9 cellular contexts compared by ENCODE assay signal in the genomic region with DNA sequence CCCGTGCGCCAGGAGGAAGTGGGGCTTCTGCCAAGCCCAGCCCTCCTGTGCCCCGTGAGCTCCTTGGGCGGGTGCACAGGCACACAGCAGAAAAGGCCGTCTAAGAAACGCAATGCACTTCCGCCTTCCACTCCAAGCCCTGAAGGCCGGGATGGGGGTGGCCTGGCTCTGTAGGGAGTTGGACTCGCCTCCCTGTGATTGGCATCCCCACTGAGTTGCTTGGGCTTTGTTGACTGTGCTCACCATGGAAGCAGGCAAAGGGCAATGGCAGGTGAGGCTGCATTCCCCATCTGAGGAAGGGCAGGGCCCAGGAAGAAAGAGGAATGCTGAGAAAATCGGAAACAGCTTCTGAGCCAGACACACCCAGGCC.
DNase-seq lines count a peak whose midpoint lies in the region; ATAC-seq and TF ChIP-seq lines count a peak whose summit lies in the region.
"Had no signal": no experiment of that assay in that cellular context is flagged by ENCODE, and none has a peak within 500 bp of the region (broad histone marks: within the 10 kb centered on the region; RNA-seq: fewer than 3 reads in every experiment).

No MANE protein-coding gene starts in this region.

- H3K4me2 ChIP-seq in OCI-LY1 (ENCODE audit: low read length) = peak overlapping the region; percentile 38; the same call in 1 of the 2 replicates

- H3K36me3 ChIP-seq in OCI-LY1 (ENCODE audit: insufficient read depth, low read length) (no peaks in the 10 kb centered on the region), thyroid gland (no peaks in the 10 kb centered on the region)

- no peaks in the 10 kb centered on the region for H3K9me3 Mint-ChIP-seq in stimulated activated naive CD8-positive, alpha-beta T cell treated with anti-CD3 and anti-CD28 coated beads, Interleukin-15, amount 100 ng/mL, for 72 hours
- H3K9me3 Mint-ChIP-seq: nephron had no signal

- TF ChIP-seq CTCF in OCI-LY1 (IDR thresholded peaks at IDR 0.05; ENCODE audit: low read length) (no peak), thyroid gland (IDR thresholded peaks at IDR 0.05) (no peak)

- no peaks in the 10 kb centered on the region for H3K27me3 ChIP-seq in OCI-LY1 (ENCODE audit: insufficient read depth, low read length)
- H3K27me3 ChIP-seq in thyroid gland = no peaks in the 10 kb centered on the region

- H3K79me2 ChIP-seq in OCI-LY1 (ENCODE audit: insufficient read depth, low read length) = no peaks in the 10 kb centered on the region

- DNase-seq in NCI-H128 (lab: John Stamatoyannopoulos, UW; ENCODE audit: unreplicated experiment) = peak; percentile 79
- peak; percentile 49 for DNase-seq in iPS-NIHi11 (ENCODE audit: low spot score)
- DNase-seq in thyroid gland = peak; percentile 92 to 93
- no peak for DNase-seq in stimulated activated naive CD8-positive, alpha-beta T cell treated with anti-CD3 and anti-CD28 coated beads, Interleukin-15, amount 100 ng/mL, for 72 hours
- DNase-seq: activated effector memory CD4-positive, alpha-beta T cell treated with Interleukin-2 at 50 U/mL for 16 hours had no signal

- no peak overlapping the region for H3K4me3 ChIP-seq in OCI-LY1 (ENCODE audit: low read depth, low read length, poor library complexity, severe bottlenecking)
- peak overlapping the region in 1 of 3 donors; percentile 12 for H3K4me3 ChIP-seq in thyroid gland (replicated peaks in 1 of 3)

- peak in 1 of 2 donors; percentile 61 for TF ChIP-seq POLR2A in thyroid gland (IDR thresholded peaks at IDR 0.05)

- H3K4me1 ChIP-seq in OCI-LY1 (ENCODE audit: insufficient read depth, low read length, severe bottlenecking) (peaks cover 10% of the 10 kb centered on the region), thyroid gland (peaks cover 14 to 24% of the 10 kb centered on the region in 2 donors)

- H2AFZ ChIP-seq in OCI-LY1 (ENCODE audit: low read length) = no peak overlapping the region

- H3K9me3 ChIP-seq in OCI-LY1 (ENCODE audit: low read length) = no peaks in the 10 kb centered on the region
- H3K9me3 ChIP-seq in thyroid gland = no peaks in the 10 kb centered on the region

- no peaks in the 10 kb centered on the region for H3F3A ChIP-seq in OCI-LY1 (ENCODE audit: insufficient read depth, low read length)

- H3K27me3 Mint-ChIP-seq in stimulated activated naive CD8-positive, alpha-beta T cell treated with anti-CD3 and anti-CD28 coated beads, Interleukin-15, amount 100 ng/mL, for 72 hours = no peaks in the 10 kb centered on the region

- no peaks in the 10 kb centered on the region for H4K20me1 ChIP-seq in OCI-LY1 (ENCODE audit: insufficient read depth, low read length)

- H3K27ac ChIP-seq in OCI-LY1 (ENCODE audit: low read depth, low read length, poor library complexity, severe bottlenecking) (no peak overlapping the region), thyroid gland (peak overlapping the region; percentile 91 to 96 (median 94))

- ATAC-seq in GM19328 (IDR thresholded peaks at IDR 0.05; ENCODE audit: unreplicated experiment) (no peak), GM18502 (IDR thresholded peaks at IDR 0.05; ENCODE audit: poor library complexity, unreplicated experiment) (no peak)
- ATAC-seq in stimulated activated naive CD8-positive, alpha-beta T cell treated with anti-CD3 and anti-CD28 coated beads, Interleukin-15, amount 100 ng/mL, for 72 hours = no peak

- WGBS in thyroid gland, 2 donors = 17 to 29% methylated on average over 2 to 8 of the region's 10 CpGs

- intact Hi-C loops in thyroid gland (cut with DNase I) = no loop called here

- H3K4me3 Mint-ChIP-seq in stimulated activated naive CD8-positive, alpha-beta T cell treated with anti-CD3 and anti-CD28 coated beads, Interleukin-15, amount 100 ng/mL, for 72 hours = no peak overlapping the region
- H3K4me3 Mint-ChIP-seq: nephron had no signal

- peaks cover 5% of the 10 kb centered on the region for H3K4me1 Mint-ChIP-seq in stimulated activated naive CD8-positive, alpha-beta T cell treated with anti-CD3 and anti-CD28 coated beads, Interleukin-15, amount 100 ng/mL, for 72 hours

- H3K9ac ChIP-seq in OCI-LY1 (ENCODE audit: low read length) = no peak overlapping the region

- H3K27ac Mint-ChIP-seq in stimulated activated naive CD8-positive, alpha-beta T cell treated with anti-CD3 and anti-CD28 coated beads, Interleukin-15, amount 100 ng/mL, for 72 hours = peak overlapping the region in 1 of 2 donors; percentile 13

- H3K9me2 ChIP-seq in OCI-LY1 (ENCODE audit: low read depth, low read length) = no peaks in the 10 kb centered on the region

Comparison
In these comparisons a context has a peak if more than half of its experiments do, and no peak if none do; other contexts are left out.
1. DNase-seq: peak in NCI-H128 (single experiment), iPS-NIHi11 (single experiment) and thyroid gland (2 of 2); none in stimulated activated naive CD8-positive, alpha-beta T cell treated with anti-CD3 and anti-CD28 coated beads, Interleukin-15, amount 100 ng/mL, for 72 hours (0 of 2).